ENCODE assay signal across 9 cellular contexts in genomic region chr16:30096862-30097563, GRCh38. TPM values are rescaled to one million over a fixed set of nuclear protein-coding genes. Genes with fewer than 3 reads are reported as not detected.
DNase-seq lines count a peak whose midpoint lies in the region; ATAC-seq and TF ChIP-seq lines count a peak whose summit lies in the region.
"Had no signal": no experiment of that assay in that cellular context is flagged by ENCODE, and none has a peak within 500 bp of the region (broad histone marks: within the 10 kb centered on the region; RNA-seq: fewer than 3 reads in every experiment).

No MANE protein-coding gene starts in this region.

- H3K4me1 ChIP-seq in ascending aorta (peaks cover 15 to 22% of the 10 kb centered on the region in 2 donors), lower lobe of right lung (peaks cover 43% of the 10 kb centered on the region)

- peaks cover 31% of the 10 kb centered on the region for H3K4me1 Mint-ChIP-seq in activated T-cell treated with anti-CD3 and anti-CD28 coated beads, Interleukin-2, amount 50 U/mL, for 4 hours (ENCODE audit: low read depth)
- peaks cover 21% of the 10 kb centered on the region for H3K4me1 Mint-ChIP-seq in type B pancreatic cell (ENCODE audit: unreplicated experiment)

- peaks cover 5% of the 10 kb centered on the region for H3K36me3 Mint-ChIP-seq in activated T-cell treated with anti-CD3 and anti-CD28 coated beads, Interleukin-2, amount 50 U/mL, for 4 hours (ENCODE audit: insufficient read depth)
- H3K36me3 Mint-ChIP-seq in type B pancreatic cell = peaks cover 25% of the 10 kb centered on the region

- peak overlapping the region; percentile 84 for H3K27ac Mint-ChIP-seq in type B pancreatic cell

- TF ChIP-seq CTCF in ascending aorta (IDR thresholded peaks at IDR 0.05) (no peak), lower lobe of right lung (IDR thresholded peaks at IDR 0.05) (no peak), type B pancreatic cell (conservative IDR thresholded peaks at IDR 0.05) (no peak)

- H3K27me3 Mint-ChIP-seq in activated T-cell treated with anti-CD3 and anti-CD28 coated beads, Interleukin-2, amount 50 U/mL, for 4 hours (ENCODE audit: low read depth) = no peaks in the 10 kb centered on the region
- no peaks in the 10 kb centered on the region for H3K27me3 Mint-ChIP-seq in type B pancreatic cell

- H3K27me3 ChIP-seq in ascending aorta (no peaks in the 10 kb centered on the region), lower lobe of right lung (ENCODE audit: low read depth) (no peaks in the 10 kb centered on the region)

- ATAC-seq in activated T-cell treated with anti-CD3 and anti-CD28 coated beads, Interleukin-2, amount 50 U/mL, for 4 hours = no peak
- ATAC-seq in lower lobe of right lung (no peak), HG02884 (IDR thresholded peaks at IDR 0.05; ENCODE audit: unreplicated experiment) (no peak), HG02610 (IDR thresholded peaks at IDR 0.05; ENCODE audit: unreplicated experiment) (no peak)

- H3K9me3 ChIP-seq in ascending aorta = peaks cover 6% of the 10 kb centered on the region in 2 donors
- peaks cover 19% of the 10 kb centered on the region for H3K9me3 ChIP-seq in lower lobe of right lung

- intact Hi-C loops in ascending aorta (cut with DNase I) (loop anchor here (1.0 to 10.0 kb wide), 2 partner anchors 26 to 278 kb away; partner anchors contain the start of genes MAPK3, MYL11 and TBC1D10B), lower lobe of right lung (cut with DNase I) (no loop called here)

- peaks cover 19% of the 10 kb centered on the region for H3K9me3 Mint-ChIP-seq in activated T-cell treated with anti-CD3 and anti-CD28 coated beads, Interleukin-2, amount 50 U/mL, for 4 hours
- peaks cover 18% of the 10 kb centered on the region for H3K9me3 Mint-ChIP-seq in type B pancreatic cell

- no peak for DNase-seq in activated T-cell treated with anti-CD3 and anti-CD28 coated beads, Interleukin-2, amount 50 U/mL, for 4 hours
- no peak for DNase-seq in activated T-cell treated with anti-CD3 and anti-CD28 coated beads for 4 hours
- no peak for DNase-seq in ascending aorta (ENCODE audit: low spot score in 2 of 2)
- no peak for DNase-seq in lower lobe of right lung
- DNase-seq in type B pancreatic cell (ENCODE audit: extremely low spot score, unreplicated experiment) = no peak
- no peak for DNase-seq in activated effector memory CD4-positive, alpha-beta T cell treated with Interleukin-2 at 50 U/mL for 16 hours

- H3K27ac ChIP-seq in ascending aorta (peak overlapping the region; percentile 81 to 92), lower lobe of right lung (peak overlapping the region; percentile 94)

- H3K36me3 ChIP-seq in ascending aorta = peaks cover 9 to 11% of the 10 kb centered on the region in 2 donors
- peaks cover 20% of the 10 kb centered on the region for H3K36me3 ChIP-seq in lower lobe of right lung

- H3K4me3 Mint-ChIP-seq in activated T-cell treated with anti-CD3 and anti-CD28 coated beads, Interleukin-2, amount 50 U/mL, for 4 hours = peak overlapping the region; percentile 74
- H3K4me3 Mint-ChIP-seq in type B pancreatic cell = peak overlapping the region; percentile 84

- H3K4me3 ChIP-seq in ascending aorta (peak overlapping the region; percentile 75 to 97), lower lobe of right lung (peak overlapping the region; percentile 86)

RNA-seq across cellular contexts. Expression of gene YPEL3, which starts 1.0 kb away (rescaled TPM):
- 1 to 10 TPM; 4.4 to 7.2 (median 6.1) TPM for total RNA-seq in activated T-cell treated with anti-CD3 and anti-CD28 coated beads, Interleukin-2, amount 50 U/mL, for 4 hours
- total RNA-seq in ascending aorta (98.6 TPM), lower lobe of right lung (113 TPM), type B pancreatic cell (ENCODE audit: low replicate concordance) (37.9 and 61.9 TPM in 2 replicates)

RNA-seq across cellular contexts. Expression of gene TBX6, which starts 5.3 kb away (rescaled TPM):
- total RNA-seq in activated T-cell treated with anti-CD3 and anti-CD28 coated beads, Interleukin-2, amount 50 U/mL, for 4 hours = under 1 TPM; 0.33 to 0.87 (median 0.48) TPM
- 0.75 TPM for total RNA-seq in ascending aorta
- 1.6 TPM for total RNA-seq in lower lobe of right lung
- 1.6 TPM in 2 replicates for total RNA-seq in type B pancreatic cell (ENCODE audit: low replicate concordance)
- total RNA-seq: Daoy had no signal

RNA-seq across cellular contexts. Expression of gene GDPD3, which starts 16.3 kb away (rescaled TPM):
- 1 to 10 TPM in 2 of 3 donors, under 1 TPM in 1; 0.76 to 3.3 (median 2.7) TPM for total RNA-seq in activated T-cell treated with anti-CD3 and anti-CD28 coated beads, Interleukin-2, amount 50 U/mL, for 4 hours
- total RNA-seq in ascending aorta (0.53 TPM), lower lobe of right lung (14.4 TPM), type B pancreatic cell (ENCODE audit: low replicate concordance) (19.7 and 23.2 TPM in 2 replicates)

RNA-seq across cellular contexts. Expression of gene PPP4C, which starts 21.2 kb away (rescaled TPM):
- total RNA-seq in activated T-cell treated with anti-CD3 and anti-CD28 coated beads, Interleukin-2, amount 50 U/mL, for 4 hours = 100 to 1,000 TPM; 147 to 164 (median 152) TPM
- total RNA-seq in ascending aorta (50.7 TPM), lower lobe of right lung (68.9 TPM), type B pancreatic cell (ENCODE audit: low replicate concordance) (128 and 155 TPM in 2 replicates)

RNA-seq across cellular contexts. Expression of gene MAPK3, which starts 26.0 kb away (rescaled TPM):
- total RNA-seq in activated T-cell treated with anti-CD3 and anti-CD28 coated beads, Interleukin-2, amount 50 U/mL, for 4 hours = 10 to 100 TPM; 29.1 to 37.5 (median 32.6) TPM
- total RNA-seq in ascending aorta (115 TPM), lower lobe of right lung (84.6 TPM), type B pancreatic cell (ENCODE audit: low replicate concordance) (79.6 and 88.0 TPM in 2 replicates)
